ENCODE assay signal across 8 cellular contexts in genomic region chr3:122564155-122564912, GRCh38. TPM values are rescaled to one million over a fixed set of nuclear protein-coding genes. Genes with fewer than 3 reads are reported as not detected.
DNase-seq lines count a peak whose midpoint lies in the region; ATAC-seq and TF ChIP-seq lines count a peak whose summit lies in the region.

DTX3L (plus strand) TSS chr3:122564338; CDS start chr3:122564427, 89 bp downstream.
PARP9 (minus strand) TSS chr3:122564300; CDS start chr3:122559620, 4,680 bp downstream.

- H3K4me3 Mint-ChIP-seq in dendritic cell treated with granulocyte-macrophage colony-stimulating factor and Interleukin-4, amounts not matched to agents 40 ng/mL and 50 ng/mL, for 4 days, result peak within 1 kb of the TSS; percentile 87

- peaks cover 0 to 41% of the 10 kb centered on the region in 2 donors for H3K36me3 ChIP-seq in left lung

- H3K4me1 ChIP-seq in left lung, result peaks cover 16 to 84% of the 10 kb centered on the region in 2 donors

- peaks cover 86% of the 10 kb centered on the region for H3K4me1 Mint-ChIP-seq in dendritic cell treated with granulocyte-macrophage colony-stimulating factor and Interleukin-4, amounts not matched to agents 40 ng/mL and 50 ng/mL, for 4 days (ENCODE audit: low read depth)

- no peaks in the 10 kb centered on the region for H3K27me3 ChIP-seq in left lung

- H3K9me3 Mint-ChIP-seq in dendritic cell treated with granulocyte-macrophage colony-stimulating factor and Interleukin-4, amounts not matched to agents 40 ng/mL and 50 ng/mL, for 4 days, result no peaks in the 10 kb centered on the region

- ATAC-seq in GM19025 (IDR thresholded peaks at IDR 0.05; ENCODE audit: low read depth, unreplicated experiment) (peak; percentile 57), HG03280 (IDR thresholded peaks at IDR 0.05; ENCODE audit: unreplicated experiment) (peak; percentile 67), left lung (peak; percentile 98)

- peak within 1 kb of the TSS; percentile 97 for H3K27ac Mint-ChIP-seq in dendritic cell treated with granulocyte-macrophage colony-stimulating factor and Interleukin-4, amounts not matched to agents 40 ng/mL and 50 ng/mL, for 4 days

- peaks cover 80% of the 10 kb centered on the region for H3K36me3 Mint-ChIP-seq in dendritic cell treated with granulocyte-macrophage colony-stimulating factor and Interleukin-4, amounts not matched to agents 40 ng/mL and 50 ng/mL, for 4 days (ENCODE audit: low read depth)

- peak within 1 kb of the TSS; percentile 96 to 98 for H3K27ac ChIP-seq in left lung

- TF ChIP-seq CTCF in left lung (IDR thresholded peaks at IDR 0.05), result no peak

- intact Hi-C loops in dendritic cell treated with granulocyte-macrophage colony-stimulating factor and Interleukin-4, amounts not matched to agents 40 ng/mL and 50 ng/mL, for 4 days (cut with micrococcal nuclease), result loop anchor here (1.0 to 10.0 kb wide), 3 partner anchors 50 to 260 kb away; partner anchors contain the start of genes KPNA1 and PARP14
- intact Hi-C loops in left lung (cut with DNase I), result loop anchor here in 1 of 2 donors (5.0 kb wide), 1 partner anchor 113 kb away; no protein-coding TSS in a partner anchor

- H3K27me3 Mint-ChIP-seq in dendritic cell treated with granulocyte-macrophage colony-stimulating factor and Interleukin-4, amounts not matched to agents 40 ng/mL and 50 ng/mL, for 4 days, result no peaks in the 10 kb centered on the region

- H3K4me3 ChIP-seq in left lung, result peak within 1 kb of the TSS; percentile 81 to 96

- H3K9me3 ChIP-seq in left lung, result no peaks in the 10 kb centered on the region

- DNase-seq in AG08396 (ENCODE audit: low spot score) (peak; percentile 94), NCI-H524 (lab: John Stamatoyannopoulos, UW) (peak; percentile 53 to 67), left lung (peak; percentile 92 to 96)
- peak; percentile 52 to 61 for DNase-seq in activated CD4-positive, alpha-beta T cell treated with anti-CD3 and anti-CD28 coated beads, Interleukin-2, amount 50 U/mL, for 24 hours (ENCODE audit: low read depth in 1 of 2, low spot score in 1 of 2)
- DNase-seq in stimulated activated CD4-positive, alpha-beta T cell treated with anti-CD3 and anti-CD28 coated beads, Interleukin-2, amount 100 ng/mL, for 4 hours (ENCODE audit: low read depth), result peak; percentile 86

RNA-seq across cellular contexts. Expression of gene DTX3L, which starts in this region (rescaled TPM):
- total RNA-seq in left lung, result 10 to 100 TPM; 63.0 to 75.3 TPM

RNA-seq across cellular contexts. Expression of gene PARP9, which starts in this region (rescaled TPM):
- 10 to 100 TPM; 57.0 to 75.4 TPM for total RNA-seq in left lung

Comparison
In these comparisons a context has a peak if more than half of its experiments do, and no peak if none do; other contexts are left out.
1. Peak in every context shown above with its lines: DNase-seq, ATAC-seq, H3K4me3 ChIP-seq and H3K27ac ChIP-seq.